8 cellular contexts compared by ENCODE assay signal in genomic region chr6:118748311-118749062, GRCh38.
DNase-seq lines count a peak whose midpoint lies in the region; ATAC-seq and TF ChIP-seq lines count a peak whose summit lies in the region.

No MANE protein-coding gene starts in this region.

- no peak overlapping the region for H3K4ac ChIP-seq in trophoblast cell (ENCODE audit: low read depth, low read length)

- H3K23ac ChIP-seq in trophoblast cell (ENCODE audit: low read length) = no peak overlapping the region

- no CpG with 5 or more reads among the region's 9 CpGs for WGBS in trophoblast cell (ENCODE audit: extremely low coverage, insufficient coverage, insufficient read length)

- peak overlapping the region; percentile 99 for H3K27ac ChIP-seq in WERI-Rb-1
- H3K27ac ChIP-seq in trophoblast cell (ENCODE audit: low read depth, low read length) = no peak overlapping the region

- H3K9ac ChIP-seq in Loucy (ENCODE audit: low read depth, low read length, poor library complexity, severe bottlenecking) = peak overlapping the region; percentile 19
- H3K9ac ChIP-seq in trophoblast cell (ENCODE audit: low read length) = no peak overlapping the region

- H4K91ac ChIP-seq in trophoblast cell (ENCODE audit: low read depth, low read length) = no peak overlapping the region

- H3K18ac ChIP-seq in trophoblast cell (ENCODE audit: low read length) = no peak overlapping the region

- no peak overlapping the region for H4K12ac ChIP-seq in trophoblast cell (ENCODE audit: low read depth, low read length)

- POLR2A ChIA-PET in BJ (lab: Charles Lee) = no interaction called here

- no peaks in the 10 kb centered on the region for H4K20me1 ChIP-seq in Loucy (ENCODE audit: insufficient read depth, low read length, poor library complexity, severe bottlenecking)

- no peak overlapping the region for H2BK5ac ChIP-seq in trophoblast cell (ENCODE audit: low read depth, low read length, poor library complexity)

- peaks cover 7% of the 10 kb centered on the region; the same call in 1 of the 2 replicates for H3F3A ChIP-seq in Loucy (ENCODE audit: low read depth)

- TF ChIP-seq CTCF in BJ (IDR thresholded peaks at IDR 0.05; ENCODE audit: insufficient read depth, low read depth, low read length) = no peak
- TF ChIP-seq CTCF in Loucy (conservative IDR thresholded peaks at IDR 0.05; ENCODE audit: low read length) = no peak
- TF ChIP-seq CTCF in WERI-Rb-1 (IDR thresholded peaks at IDR 0.05; ENCODE audit: low read depth, low read length) = no peak

- CTCF ChIA-PET in BJ (lab: Yijun Ruan, JAX) = interaction anchor here (0.6 to 1.3 kb wide), 3 partner anchors 10 to 119 kb away, joined by 3 to 5 read pairs (median 3); no protein-coding TSS in a partner anchor

- peak overlapping the region; percentile 24; the same call in 1 of the 2 replicates for H2AFZ ChIP-seq in Loucy (ENCODE audit: low read length)
- no peak overlapping the region for H2AFZ ChIP-seq in trophoblast cell (ENCODE audit: insufficient read depth, low read length, poor library complexity)

- ATAC-seq in GM18909 (IDR thresholded peaks at IDR 0.05; ENCODE audit: poor library complexity, unreplicated experiment) (no peak), HG03175 (IDR thresholded peaks at IDR 0.05; ENCODE audit: unreplicated experiment) (no peak), HG02870 (IDR thresholded peaks at IDR 0.05; ENCODE audit: unreplicated experiment) (no peak)

- H4K8ac ChIP-seq in trophoblast cell (ENCODE audit: low read depth, low read length) = no peak overlapping the region

- no peaks in the 10 kb centered on the region for H3K36me3 ChIP-seq in BJ (ENCODE audit: control insufficient read depth, insufficient read depth, low read length)
- H3K36me3 ChIP-seq in Loucy (ENCODE audit: insufficient read depth, low read length) = no peaks in the 10 kb centered on the region
- no peaks in the 10 kb centered on the region for H3K36me3 ChIP-seq in WERI-Rb-1
- H3K36me3 ChIP-seq in trophoblast cell (ENCODE audit: control insufficient read depth in 1 of 2, insufficient read depth in 2 of 2, low read length in 2 of 2) = no peaks in the 10 kb centered on the region

- H3K27me3 ChIP-seq in BJ (ENCODE audit: control insufficient read depth, insufficient read depth, low read length) (no peaks in the 10 kb centered on the region), Loucy (ENCODE audit: insufficient read depth, low read length, poor library complexity, severe bottlenecking) (no peaks in the 10 kb centered on the region), WERI-Rb-1 (ENCODE audit: insufficient read depth, low read depth, severe bottlenecking) (no peaks in the 10 kb centered on the region), trophoblast cell (ENCODE audit: insufficient read depth, low read length) (no peaks in the 10 kb centered on the region)

- no peak overlapping the region for H2BK120ac ChIP-seq in trophoblast cell (ENCODE audit: insufficient read depth, low read length, poor library complexity)

- H2BK12ac ChIP-seq in trophoblast cell (ENCODE audit: low read length) = no peak overlapping the region

- H3K4me3 ChIP-seq in BJ (ENCODE audit: low read depth, low read length) = peak overlapping the region; percentile 3
- peak overlapping the region; percentile 57 for H3K4me3 ChIP-seq in Loucy (ENCODE audit: low read length, poor library complexity, severe bottlenecking)
- H3K4me3 ChIP-seq in WERI-Rb-1 (ENCODE audit: low read depth, low read length) = peak overlapping the region; percentile 41
- H3K4me3 ChIP-seq in trophoblast cell (ENCODE audit: low read depth, low read length) = no peak overlapping the region

- peak overlapping the region; percentile 67 for H3K4me2 ChIP-seq in Loucy (ENCODE audit: low read depth, low read length, poor library complexity, severe bottlenecking)
- no peak overlapping the region for H3K4me2 ChIP-seq in trophoblast cell (ENCODE audit: low read length)

- H3K9me2 ChIP-seq in Loucy (replicated peaks; ENCODE audit: low read depth, low read length) = no peaks in the 10 kb centered on the region

- peaks cover 41% of the 10 kb centered on the region for H3K4me1 ChIP-seq in Loucy (ENCODE audit: insufficient read depth, low read length, poor library complexity, severe bottlenecking)
- no peaks in the 10 kb centered on the region for H3K4me1 ChIP-seq in trophoblast cell (ENCODE audit: control insufficient read depth in 1 of 2, insufficient read depth in 2 of 2, low read length in 2 of 2)

- no peaks in the 10 kb centered on the region for H3K79me1 ChIP-seq in trophoblast cell (ENCODE audit: low read length)

- H3K14ac ChIP-seq in trophoblast cell (ENCODE audit: low read length) = no peak overlapping the region

- H3K9me3 ChIP-seq in Loucy (ENCODE audit: insufficient read depth, low read depth, low read length) (no peaks in the 10 kb centered on the region), WERI-Rb-1 (ENCODE audit: severe bottlenecking) (no peaks in the 10 kb centered on the region), trophoblast cell (ENCODE audit: insufficient read depth, low read depth, low read length) (no peaks in the 10 kb centered on the region)

- no peak overlapping the region for H2AK5ac ChIP-seq in trophoblast cell (ENCODE audit: low read length)

- H3K79me2 ChIP-seq in Loucy (ENCODE audit: insufficient read depth, low read length) = no peaks in the 10 kb centered on the region
- H3K79me2 ChIP-seq in trophoblast cell (ENCODE audit: control insufficient read depth, insufficient read depth, low read length, poor library complexity) = no peaks in the 10 kb centered on the region

- DNase-seq in BJ (ENCODE audit: low read depth) (no peak), WERI-Rb-1 (peak; percentile 89), kidney glomerular epithelial cell (lab: John Stamatoyannopoulos, UW) (peak; percentile 35), trophoblast cell (no peak)

Comparison
In these comparisons a context has a peak if more than half of its experiments do, and no peak if none do; other contexts are left out.
1. DNase-seq: peak in WERI-Rb-1 (single experiment) and kidney glomerular epithelial cell (single experiment); none in BJ (single experiment) and trophoblast cell (0 of 2).